10 cellular contexts compared by ENCODE assay signal in the genomic region with DNA sequence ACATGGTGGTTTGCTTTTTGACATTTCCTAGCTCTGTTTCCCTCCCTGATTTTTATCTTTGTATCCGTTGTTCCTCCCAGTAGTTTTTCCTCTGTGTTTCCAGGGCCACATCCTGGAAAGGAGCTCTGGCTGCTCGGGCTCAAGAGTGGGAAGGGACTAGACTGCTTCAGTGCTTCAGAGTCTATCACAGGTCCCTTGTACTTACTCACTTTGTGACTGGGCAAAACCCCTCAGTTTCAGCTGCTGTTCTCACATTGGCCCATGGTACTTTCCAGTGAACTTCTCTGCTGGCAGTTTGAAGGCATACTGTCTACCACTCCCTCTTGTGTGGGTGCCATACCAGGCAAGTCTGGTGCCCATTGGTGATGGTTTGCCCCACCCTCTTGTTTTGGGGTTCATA. TPM values are rescaled to one million over a fixed set of nuclear protein-coding genes. Genes with fewer than 3 reads are reported as not detected.
DNase-seq lines count a peak whose midpoint lies in the region; ATAC-seq and TF ChIP-seq lines count a peak whose summit lies in the region.
"Had no signal": no experiment of that assay in that cellular context is flagged by ENCODE, and none has a peak within 500 bp of the region (broad histone marks: within the 10 kb centered on the region; RNA-seq: fewer than 3 reads in every experiment).

No MANE protein-coding gene starts in this region.

- CTCF ChIA-PET in CD8-positive, alpha-beta memory T cell (lab: Charles Lee), result interaction anchor here (0.7 to 5.2 kb wide), 3 partner anchors 87 to 514 kb away, joined by 4 to 39 read pairs (median 5); no protein-coding TSS in a partner anchor
- CTCF ChIA-PET in Calu3 (lab: Charles Lee), result no interaction called here

- TF ChIP-seq CTCF in MM.1S (IDR thresholded peaks at IDR 0.05; ENCODE audit: low read length), result no peak
- no peak for TF ChIP-seq CTCF in Calu3 (IDR thresholded peaks at IDR 0.05; ENCODE audit: unreplicated experiment)

- H3K4me2 ChIP-seq in MM.1S (ENCODE audit: low read depth, low read length), result no peak overlapping the region

- no peak overlapping the region for H2AFZ ChIP-seq in MM.1S (ENCODE audit: low read length)

- H3K4me1 ChIP-seq in MM.1S (ENCODE audit: low read length), result peaks cover 17% of the 10 kb centered on the region
- H3K4me1 ChIP-seq in CD8-positive, alpha-beta memory T cell (ENCODE audit: insufficient read depth, low read length), result no peaks in the 10 kb centered on the region
- H3K4me1 ChIP-seq: testis had no signal

- H3K4me3 Mint-ChIP-seq in activated naive CD8-positive, alpha-beta T cell treated with anti-CD3 and anti-CD28 coated beads for 36 hours, result no peak overlapping the region
- no peak overlapping the region for H3K4me3 Mint-ChIP-seq in CD8-positive, alpha-beta memory T cell
- H3K4me3 Mint-ChIP-seq in Calu3 (ENCODE audit: low read depth, unreplicated experiment), result no peak overlapping the region

- no peaks in the 10 kb centered on the region for H3K9me3 ChIP-seq in MM.1S (replicated peaks; ENCODE audit: insufficient read depth, low read length)
- no peaks in the 10 kb centered on the region for H3K9me3 ChIP-seq in CD8-positive, alpha-beta memory T cell (ENCODE audit: low read length)
- H3K9me3 ChIP-seq: testis had no signal

- H3K4me3 ChIP-seq in MM.1S (ENCODE audit: low read length), result no peak overlapping the region
- H3K4me3 ChIP-seq in CD8-positive, alpha-beta memory T cell (ENCODE audit: low read length), result no peak overlapping the region
- H3K4me3 ChIP-seq: testis had no signal

- H3K27ac Mint-ChIP-seq in activated naive CD8-positive, alpha-beta T cell treated with anti-CD3 and anti-CD28 coated beads for 36 hours, result peak overlapping the region; percentile 64
- no peak overlapping the region for H3K27ac Mint-ChIP-seq in CD8-positive, alpha-beta memory T cell
- H3K27ac Mint-ChIP-seq in Calu3 (ENCODE audit: unreplicated experiment), result no peak overlapping the region

- H3K27me3 ChIP-seq in MM.1S (replicated peaks; ENCODE audit: insufficient read depth, low read length), result no peaks in the 10 kb centered on the region
- no peaks in the 10 kb centered on the region for H3K27me3 ChIP-seq in CD8-positive, alpha-beta memory T cell (ENCODE audit: insufficient read depth, low read length, poor library complexity, severe bottlenecking)
- H3K27me3 ChIP-seq: testis had no signal

- H3K27ac ChIP-seq in MM.1S (ENCODE audit: low read length), result no peak overlapping the region
- no peak overlapping the region for H3K27ac ChIP-seq in CD8-positive, alpha-beta memory T cell (ENCODE audit: low read depth, low read length)
- H3K27ac ChIP-seq: testis had no signal

- peaks cover 4% of the 10 kb centered on the region for H3K27me3 Mint-ChIP-seq in activated naive CD8-positive, alpha-beta T cell treated with anti-CD3 and anti-CD28 coated beads for 36 hours
- peaks cover 0 to 2% of the 10 kb centered on the region in 2 donors for H3K27me3 Mint-ChIP-seq in CD8-positive, alpha-beta memory T cell
- peaks cover 20% of the 10 kb centered on the region for H3K27me3 Mint-ChIP-seq in Calu3 (ENCODE audit: unreplicated experiment)

- H3K9me2 ChIP-seq in MM.1S (replicated peaks; ENCODE audit: insufficient read depth, low read length), result no peaks in the 10 kb centered on the region

- BruUV-seq in Calu3 (replicated peaks; lab: Mats Ljungman, UMichigan), result no TSS peak

- intact Hi-C loops in Calu3 (cut with micrococcal nuclease; ENCODE audit: unreplicated experiment), result no loop called here

- H3K9me3 Mint-ChIP-seq in activated naive CD8-positive, alpha-beta T cell treated with anti-CD3 and anti-CD28 coated beads for 36 hours, result no peaks in the 10 kb centered on the region
- H3K9me3 Mint-ChIP-seq in CD8-positive, alpha-beta memory T cell, result no peaks in the 10 kb centered on the region
- no peaks in the 10 kb centered on the region for H3K9me3 Mint-ChIP-seq in Calu3 (ENCODE audit: low read depth, unreplicated experiment)

- ATAC-seq in GM18861 (IDR thresholded peaks at IDR 0.05; ENCODE audit: unreplicated experiment), result peak; percentile 56
- ATAC-seq in GM19468 (IDR thresholded peaks at IDR 0.05; ENCODE audit: extremely low read depth, unreplicated experiment), result peak; percentile 46
- peak; percentile 60 for ATAC-seq in HG03066 (IDR thresholded peaks at IDR 0.05; ENCODE audit: low read depth, unreplicated experiment)

- DNase-seq in activated naive CD8-positive, alpha-beta T cell treated with anti-CD3 and anti-CD28 coated beads for 36 hours, result peak; percentile 25
- DNase-seq in MM.1S (no peak), Calu3 (no peak)
- DNase-seq in CD8-positive, alpha-beta memory T cell, result no peak
- DNase-seq: cortex of kidney, NCI-H146, testis had no signal

- H3K36me3 ChIP-seq in MM.1S (replicated peaks; ENCODE audit: insufficient read depth, low read length), result no peaks in the 10 kb centered on the region
- H3K36me3 ChIP-seq in CD8-positive, alpha-beta memory T cell (ENCODE audit: insufficient read depth, low read length), result no peaks in the 10 kb centered on the region

- POLR2A ChIA-PET in CD8-positive, alpha-beta memory T cell (lab: Charles Lee), result interaction anchor here (0.8 kb wide), 1 partner anchor 571 kb away, joined by 3 read pairs; no protein-coding TSS in a partner anchor

- H3K4me1 Mint-ChIP-seq in activated naive CD8-positive, alpha-beta T cell treated with anti-CD3 and anti-CD28 coated beads for 36 hours, result peaks cover 14% of the 10 kb centered on the region
- peaks cover 0 to 2% (median 2%) of the 10 kb centered on the region in 3 donors for H3K4me1 Mint-ChIP-seq in CD8-positive, alpha-beta memory T cell
- H3K4me1 Mint-ChIP-seq in Calu3 (ENCODE audit: low read depth, unreplicated experiment), result peaks cover 6% of the 10 kb centered on the region

- no peaks in the 10 kb centered on the region for H3K79me2 ChIP-seq in MM.1S (ENCODE audit: low read length)

- no peaks in the 10 kb centered on the region; the same call in 1 of the 2 replicates for H3F3A ChIP-seq in MM.1S (ENCODE audit: insufficient read depth, low read length)

- no peak overlapping the region for H3K9ac ChIP-seq in MM.1S (ENCODE audit: low read length)

- H4K20me1 ChIP-seq in MM.1S (ENCODE audit: insufficient read depth, low read length), result no peaks in the 10 kb centered on the region

- H3K36me3 Mint-ChIP-seq in activated naive CD8-positive, alpha-beta T cell treated with anti-CD3 and anti-CD28 coated beads for 36 hours, result no peaks in the 10 kb centered on the region
- no peaks in the 10 kb centered on the region for H3K36me3 Mint-ChIP-seq in CD8-positive, alpha-beta memory T cell
- H3K36me3 Mint-ChIP-seq in Calu3 (ENCODE audit: insufficient read depth, unreplicated experiment), result no peaks in the 10 kb centered on the region

RNA-seq across cellular contexts. Expression of gene STAMBP, which starts 7.5 kb away (rescaled TPM):
- total RNA-seq in activated naive CD8-positive, alpha-beta T cell treated with anti-CD3 and anti-CD28 coated beads for 36 hours, result 10 to 100 TPM; 72.6 to 76.4 TPM
- 10 to 100 TPM; 71.7 to 71.9 TPM for total RNA-seq in CD8-positive, alpha-beta memory T cell
- polyA plus RNA-seq in CD8-positive, alpha-beta memory T cell, result 47.8 TPM
- 50.3 and 51.9 TPM in 2 replicates for total RNA-seq in Calu3 (2022)

RNA-seq across cellular contexts. Expression of gene C2orf78, which starts 37.2 kb away (rescaled TPM):
- total RNA-seq in activated naive CD8-positive, alpha-beta T cell treated with anti-CD3 and anti-CD28 coated beads for 36 hours, result not detected
- total RNA-seq in CD8-positive, alpha-beta memory T cell, result not detected
- not detected for polyA plus RNA-seq in CD8-positive, alpha-beta memory T cell
- not detected in 2 replicates for total RNA-seq in Calu3 (2022)

RNA-seq across cellular contexts. Expression of gene DUSP11, which starts 41.3 kb away (rescaled TPM):
- 10 to 100 TPM; 30.2 to 31.0 TPM for total RNA-seq in activated naive CD8-positive, alpha-beta T cell treated with anti-CD3 and anti-CD28 coated beads for 36 hours
- total RNA-seq in CD8-positive, alpha-beta memory T cell, result 10 to 100 TPM; 33.1 to 34.4 TPM
- polyA plus RNA-seq in CD8-positive, alpha-beta memory T cell, result 41.0 TPM
- total RNA-seq in Calu3 (2022), result 17.2 and 19.1 TPM in 2 replicates
